13 cellular contexts compared by ENCODE assay signal in genomic region chr3:186938716-186939115, GRCh38. TPM values are rescaled to one million over a fixed set of nuclear protein-coding genes. Genes with fewer than 3 reads are reported as not detected.
DNase-seq lines count a peak whose midpoint lies in the region; ATAC-seq and TF ChIP-seq lines count a peak whose summit lies in the region.
"Had no signal": no experiment of that assay in that cellular context is flagged by ENCODE, and none has a peak within 500 bp of the region (broad histone marks: within the 10 kb centered on the region; RNA-seq: fewer than 3 reads in every experiment).

No MANE protein-coding gene starts in this region.

- H3K4me3 ChIP-seq in heart left ventricle = no peak overlapping the region

- DNase-seq in COLO829 (ENCODE audit: low spot score) = peak; percentile 97
- no peak for DNase-seq in activated B cell treated with CpG ODN at 0.5 μM for 24 hours
- peak in 4 of 5 donors; percentile 63 to 81 (median 75) for DNase-seq in heart left ventricle
- DNase-seq in neural crest cell (ENCODE audit: low read depth, low spot score) = no peak
- DNase-seq in NCI-H1105 (lab: John Stamatoyannopoulos, UW) = no peak
- no peak for DNase-seq in islet precursor cell
- no peak for DNase-seq in SW 1271 (lab: John Stamatoyannopoulos, UW)
- no peak for DNase-seq in SKM-1 treated with dmso at 0.1 percent for 144 hours (lab: John Stamatoyannopoulos, UW; ENCODE audit: unreplicated experiment)
- DNase-seq: AML-193, KBM-7, NCI-H2081 treated with DMSO at 0.1 percent for 48 hours, T-cell had no signal

- CTCF ChIA-PET in activated B cell treated with CpG ODN at 0.5 μM for 24 hours (lab: Charles Lee) = no interaction called here

- TF ChIP-seq CTCF in activated B cell treated with CpG ODN at 0.5 μM for 24 hours (IDR thresholded peaks at IDR 0.05) (no peak), heart left ventricle (IDR thresholded peaks at IDR 0.05) (no peak), neural crest cell (conservative IDR thresholded peaks at IDR 0.05) (no peak)

- H3K27me3 ChIP-seq in heart left ventricle = no peaks in the 10 kb centered on the region
- H3K27me3 ChIP-seq: neutrophil had no signal

- peaks cover 77% of the 10 kb centered on the region for H3K36me3 Mint-ChIP-seq in activated B cell treated with CpG ODN at 0.5 μM for 24 hours (ENCODE audit: low read depth)
- peaks cover 10% of the 10 kb centered on the region for H3K36me3 Mint-ChIP-seq in neural crest cell (ENCODE audit: low read depth)

- H3K4me3 Mint-ChIP-seq in activated B cell treated with CpG ODN at 0.5 μM for 24 hours = no peak overlapping the region
- H3K4me3 Mint-ChIP-seq in neural crest cell = no peak overlapping the region
- H3K4me3 Mint-ChIP-seq: T-cell had no signal

- ATAC-seq in activated B cell treated with CpG ODN at 0.5 μM for 24 hours (ENCODE audit: low read depth) (no peak), heart left ventricle (peak; percentile 82 to 90 (median 89))
- ATAC-seq: T-cell had no signal

- H3K4me1 Mint-ChIP-seq in activated B cell treated with CpG ODN at 0.5 μM for 24 hours (peaks cover 54% of the 10 kb centered on the region), neural crest cell (peaks cover 32% of the 10 kb centered on the region)

- H3K36me3 ChIP-seq in heart left ventricle = peaks cover 0 to 38% (median 12%) of the 10 kb centered on the region in 9 donors

- H3K9me3 ChIP-seq in heart left ventricle = no peaks in the 10 kb centered on the region
- H3K9me3 ChIP-seq: neutrophil had no signal

- intact Hi-C loops in activated B cell treated with CpG ODN at 0.5 μM for 24 hours (cut with micrococcal nuclease) = no loop called here
- intact Hi-C loops in heart left ventricle (cut with DNase I) = loop anchor here in 4 of 10 donors (5.0 to 10.0 kb wide), 6 partner anchors 76 to 351 kb away; no protein-coding TSS in a partner anchor

- H3K9me3 Mint-ChIP-seq in activated B cell treated with CpG ODN at 0.5 μM for 24 hours (no peaks in the 10 kb centered on the region), neural crest cell (peaks cover 2% of the 10 kb centered on the region)
- H3K9me3 Mint-ChIP-seq: T-cell had no signal

- H3K27me3 Mint-ChIP-seq in activated B cell treated with CpG ODN at 0.5 μM for 24 hours (no peaks in the 10 kb centered on the region), neural crest cell (ENCODE audit: low read depth) (no peaks in the 10 kb centered on the region)
- H3K27me3 Mint-ChIP-seq: T-cell had no signal

- POLR2A ChIA-PET in activated B cell treated with CpG ODN at 0.5 μM for 24 hours (lab: Charles Lee) = interaction anchor here (0.6 to 1.3 kb wide), 2 partner anchors 8 to 155 kb away, joined by 6 to 8 read pairs; partner anchors contain the start of gene ST6GAL1

- peak overlapping the region; percentile 11 for H3K27ac Mint-ChIP-seq in activated B cell treated with CpG ODN at 0.5 μM for 24 hours
- peak overlapping the region; percentile 39 for H3K27ac Mint-ChIP-seq in neural crest cell (ENCODE audit: unreplicated experiment)

- no peak for TF ChIP-seq POLR2A in heart left ventricle (IDR thresholded peaks at IDR 0.05)

- WGBS in heart left ventricle, 4 donors = 41 to 54% (median 45%) methylated on average over 6 of the region's 6 CpGs

- H3K4me1 ChIP-seq in heart left ventricle = peaks cover 2 to 79% (median 55%) of the 10 kb centered on the region in 12 donors

- H3K27ac ChIP-seq in heart left ventricle = peak overlapping the region; percentile 67 to 92 (median 80)
- H3K27ac ChIP-seq: neutrophil had no signal

RNA-seq across cellular contexts. Expression of gene ST6GAL1, which starts 8.4 kb away (rescaled TPM):
- total RNA-seq in activated B cell treated with CpG ODN at 0.5 μM for 24 hours (294 and 328 TPM in 2 replicates), heart left ventricle (100 to 1,000 TPM in 1 of 9 donors, 10 to 100 TPM in 8; 56.2 to 120 (median 72.5) TPM), neural crest cell (32.6 and 35.1 TPM in 2 replicates)
- 10 to 100 TPM; 19.4 to 69.9 TPM for polyA plus RNA-seq in heart left ventricle

Comparison
In these comparisons a context has a peak if more than half of its experiments do, and no peak if none do; other contexts are left out.
1. DNase-seq: peak in COLO829 (single experiment) and heart left ventricle (4 of 5); none in activated B cell treated with CpG ODN at 0.5 μM for 24 hours (single experiment), neural crest cell (single experiment), NCI-H1105 (single experiment), islet precursor cell (single experiment), SW 1271 (0 of 2) and SKM-1 treated with dmso at 0.1 percent for 144 hours (single experiment).